In genomic region chr7:116218051-116218645, GRCh38 we compare ENCODE assay signal across 11 cellular contexts. TPM values are rescaled to one million over a fixed set of nuclear protein-coding genes. Genes with fewer than 3 reads are reported as not detected.
DNase-seq lines count a peak whose midpoint lies in the region; ATAC-seq, FAIRE-seq and TF ChIP-seq lines count a peak whose summit lies in the region.
"Had no signal": no experiment of that assay in that cellular context is flagged by ENCODE, and none has a peak within 500 bp of the region (broad histone marks: within the 10 kb centered on the region; RNA-seq: fewer than 3 reads in every experiment).

No MANE protein-coding gene starts in this region.

- H3K36me3 Mint-ChIP-seq in activated naive CD4-positive, alpha-beta T cell treated with anti-CD3 and anti-CD28 coated beads, Interleukin-2, amount 50 U/mL, for 24 hours, result peaks cover 4% of the 10 kb centered on the region
- H3K36me3 Mint-ChIP-seq in activated B cell treated with CpG ODN at 0.5 μM for 24 hours (ENCODE audit: low read depth) (peaks cover 20% of the 10 kb centered on the region), type B pancreatic cell (peaks cover 11% of the 10 kb centered on the region)

- peak overlapping the region; percentile 4 for H3K4me2 ChIP-seq in keratinocyte (ENCODE audit: control insufficient read depth, extremely low read depth, insufficient read depth, low read depth, low read length)

- H3K9ac ChIP-seq in keratinocyte (ENCODE audit: control insufficient read depth, extremely low read depth, insufficient read depth, low read length), result peak overlapping the region; percentile 4
- H3K9ac ChIP-seq in colonic mucosa (ENCODE audit: low read depth in 2 of 2, low read length in 2 of 2), result no peak overlapping the region

- H3K79me2 ChIP-seq in keratinocyte (ENCODE audit: control insufficient read depth, insufficient read depth, low read length), result peaks cover 99% of the 10 kb centered on the region

- peaks cover 21% of the 10 kb centered on the region for H4K20me1 ChIP-seq in keratinocyte (ENCODE audit: control insufficient read depth, extremely low read depth, insufficient read depth, low read length)

- peak overlapping the region; percentile 68 for H3K4me3 Mint-ChIP-seq in activated naive CD4-positive, alpha-beta T cell treated with anti-CD3 and anti-CD28 coated beads, Interleukin-2, amount 50 U/mL, for 24 hours
- H3K4me3 Mint-ChIP-seq in activated B cell treated with CpG ODN at 0.5 μM for 24 hours, result peak overlapping the region; percentile 28
- peak overlapping the region; percentile 32 for H3K4me3 Mint-ChIP-seq in type B pancreatic cell

- dilution Hi-C loops in keratinocyte (cut with MboI; ENCODE audit: extremely low pct_ligation_motif_present, low sequenced_read_pairs), result no loop called here

- H3K4me1 Mint-ChIP-seq in activated naive CD4-positive, alpha-beta T cell treated with anti-CD3 and anti-CD28 coated beads, Interleukin-2, amount 50 U/mL, for 24 hours, result peaks cover 93% of the 10 kb centered on the region
- H3K4me1 Mint-ChIP-seq in activated B cell treated with CpG ODN at 0.5 μM for 24 hours (peaks cover 83% of the 10 kb centered on the region), type B pancreatic cell (ENCODE audit: unreplicated experiment) (peaks cover 43% of the 10 kb centered on the region)

- H3K27ac Mint-ChIP-seq in activated naive CD4-positive, alpha-beta T cell treated with anti-CD3 and anti-CD28 coated beads, Interleukin-2, amount 50 U/mL, for 24 hours, result peak overlapping the region; percentile 72
- H3K27ac Mint-ChIP-seq in activated B cell treated with CpG ODN at 0.5 μM for 24 hours (no peak overlapping the region), type B pancreatic cell (peak overlapping the region; percentile 80)

- intact Hi-C loops in activated B cell treated with CpG ODN at 0.5 μM for 24 hours (cut with micrococcal nuclease), result loop anchor here (2.0 kb wide), 1 partner anchor 15 kb away; no protein-coding TSS in a partner anchor
- intact Hi-C loops in colonic mucosa (cut with DNase I), result no loop called here

- CTCF ChIA-PET in activated B cell treated with CpG ODN at 0.5 μM for 24 hours (lab: Charles Lee), result interaction anchor here (1.2 to 2.8 kb wide), 2 partner anchors 18 to 38 kb away, joined by 3 to 13 read pairs; no protein-coding TSS in a partner anchor

- peaks cover 1 to 11% of the 10 kb centered on the region in 2 experiments for H3K36me3 ChIP-seq in keratinocyte (ENCODE audit: control insufficient read depth in 2 of 2, extremely low read depth in 1 of 2, insufficient read depth in 2 of 2, low read length in 2 of 2)
- no peaks in the 10 kb centered on the region for H3K36me3 ChIP-seq in colonic mucosa

- H3K9me1 ChIP-seq in keratinocyte (ENCODE audit: control insufficient read depth, extremely low read depth, insufficient read depth, low read length), result no peaks in the 10 kb centered on the region

- H3K4me1 ChIP-seq in keratinocyte (ENCODE audit: control insufficient read depth, extremely low read depth, insufficient read depth, low read length) (peaks cover 44% of the 10 kb centered on the region), colonic mucosa (peaks cover 11% of the 10 kb centered on the region)

- POLR2A ChIA-PET in activated B cell treated with CpG ODN at 0.5 μM for 24 hours (lab: Charles Lee), result no interaction called here

- H3K4me3 ChIP-seq in keratinocyte (ENCODE audit: control insufficient read depth in 2 of 3, extremely low read depth in 1 of 3, insufficient read depth in 2 of 3, low read depth in 1 of 3, low read length in 3 of 3) (no peak overlapping the region), colonic mucosa (no peak overlapping the region)

- no peaks in the 10 kb centered on the region for H3K9me3 Mint-ChIP-seq in activated naive CD4-positive, alpha-beta T cell treated with anti-CD3 and anti-CD28 coated beads, Interleukin-2, amount 50 U/mL, for 24 hours
- H3K9me3 Mint-ChIP-seq in activated B cell treated with CpG ODN at 0.5 μM for 24 hours (no peaks in the 10 kb centered on the region), type B pancreatic cell (no peaks in the 10 kb centered on the region)

- FAIRE-seq in keratinocyte (lab: Jason Lieb, UNC), result no peak

- H3K27me3 ChIP-seq in keratinocyte (ENCODE audit: control insufficient read depth, extremely low read depth, insufficient read depth, low read length), result no peaks in the 10 kb centered on the region
- H3K27me3 ChIP-seq in colonic mucosa, result no peaks in the 10 kb centered on the region

- TF ChIP-seq CTCF in activated B cell treated with CpG ODN at 0.5 μM for 24 hours (IDR thresholded peaks at IDR 0.05), result no peak
- no peak for TF ChIP-seq CTCF in keratinocyte (optimal IDR thresholded peaks at IDR 0.05 in 1 of 3, IDR thresholded peaks at IDR 0.05 in 1 of 3, conservative IDR thresholded peaks at IDR 0.05 in 1 of 3; ENCODE audit: extremely low read depth in 1 of 3, insufficient read depth in 2 of 3, low read length in 3 of 3)
- no peak for TF ChIP-seq CTCF in type B pancreatic cell (conservative IDR thresholded peaks at IDR 0.05)
- no peak for TF ChIP-seq CTCF in colonic mucosa (IDR thresholded peaks at IDR 0.05)

- peak overlapping the region; percentile 78 for H3K27ac ChIP-seq in keratinocyte (ENCODE audit: control insufficient read depth, insufficient read depth, low read length)
- no peak overlapping the region for H3K27ac ChIP-seq in colonic mucosa
- H3K27ac ChIP-seq: C4-2B had no signal

- no peak for DNase-seq in activated naive CD4-positive, alpha-beta T cell treated with anti-CD3 and anti-CD28 coated beads, Interleukin-2, amount 50 U/mL, for 16 hours
- DNase-seq in activated B cell treated with CpG ODN at 0.5 μM for 24 hours (no peak), keratinocyte (ENCODE audit: low read depth, low spot score) (no peak), type B pancreatic cell (ENCODE audit: extremely low spot score, unreplicated experiment) (no peak), NCI-H2081 treated with DMSO at 0.1 percent for 48 hours (lab: John Stamatoyannopoulos, UW) (no peak), colonic mucosa (no peak)
- DNase-seq: mesendoderm, NCI-H1436 had no signal

- H3K27me3 Mint-ChIP-seq in activated naive CD4-positive, alpha-beta T cell treated with anti-CD3 and anti-CD28 coated beads, Interleukin-2, amount 50 U/mL, for 24 hours, result no peaks in the 10 kb centered on the region
- H3K27me3 Mint-ChIP-seq in activated B cell treated with CpG ODN at 0.5 μM for 24 hours, result no peaks in the 10 kb centered on the region
- H3K27me3 Mint-ChIP-seq in type B pancreatic cell, result no peaks in the 10 kb centered on the region

- H3K9me3 ChIP-seq in keratinocyte (ENCODE audit: control insufficient read depth, low read depth, low read length), result no peaks in the 10 kb centered on the region
- H3K9me3 ChIP-seq in colonic mucosa, result no peaks in the 10 kb centered on the region

- H2AFZ ChIP-seq in keratinocyte (ENCODE audit: control insufficient read depth, low read length), result no peak overlapping the region

- ATAC-seq in activated B cell treated with CpG ODN at 0.5 μM for 24 hours (ENCODE audit: low read depth), result no peak
- no peak for ATAC-seq in HG02870 (IDR thresholded peaks at IDR 0.05; ENCODE audit: unreplicated experiment)

RNA-seq across cellular contexts. Expression of gene TES, which starts 7.8 kb away (rescaled TPM):
- total RNA-seq in activated B cell treated with CpG ODN at 0.5 μM for 24 hours (77.9 and 82.8 TPM in 2 replicates), type B pancreatic cell (ENCODE audit: low replicate concordance) (91.1 and 135 TPM in 2 replicates), colonic mucosa (100 to 1,000 TPM in 1 of 2 donors, 10 to 100 TPM in 1; 75.1 to 142 TPM)
- 142 to 187 TPM (median 173 TPM) in 3 replicates for polyA plus RNA-seq in keratinocyte
- 123 TPM for polyA plus RNA-seq in keratinocyte (2011; ENCODE audit: low read depth)
- 103 and 173 TPM in 2 replicates for polyA plus RNA-seq in keratinocyte (2011; cell fraction: cytosol; rRNA removed)
- polyA plus RNA-seq in keratinocyte (2011; cell fraction: nucleus; rRNA removed), result 185 and 224 TPM in 2 replicates
- 78.6 and 92.7 TPM in 2 replicates for polyA plus RNA-seq in keratinocyte (2012; ENCODE audit: low replicate concordance)
- 78.7 to 141 TPM (median 137 TPM) in 3 replicates for polyA minus RNA-seq in keratinocyte
- 104 TPM for polyA minus RNA-seq in keratinocyte (2011; cell fraction: cytosol; rRNA and poly(A)+ RNA removed)
- polyA minus RNA-seq in keratinocyte (2011; cell fraction: nucleus; rRNA and poly(A)+ RNA removed), result 112 and 181 TPM in 2 replicates
